Comparison of ENCODE assay signal across 9 cellular contexts in genomic region chr4:95265814-95266740, GRCh38.
"Had no signal": no experiment of that assay in that cellular context is flagged by ENCODE, and none has a peak within 500 bp of the region (broad histone marks: within the 10 kb centered on the region; RNA-seq: fewer than 3 reads in every experiment).

No MANE protein-coding gene starts in this region.

- H3K36me3 ChIP-seq: adrenal gland, ovary, tibial artery had no signal

- DNase-seq: activated CD4-positive, alpha-beta T cell treated with anti-CD3 and anti-CD28 coated beads for 48 hours; activated naive CD4-positive, alpha-beta T cell treated with anti-CD3 and anti-CD28 coated beads for 36 hours; adrenal gland; hypothalamus; ovary; tibial artery had no signal

- H3K9me3 ChIP-seq: adrenal gland, ovary, tibial artery had no signal

- H3K4me1 Mint-ChIP-seq: activated T-helper 17 cell treated with anti-CD3 and anti-CD28 coated beads, Interleukin-2, amount 50 U/mL, for 72 hours had no signal

- H3K27ac Mint-ChIP-seq: activated naive CD4-positive, alpha-beta T cell treated with anti-CD3 and anti-CD28 coated beads for 36 hours; activated T-helper 17 cell treated with anti-CD3 and anti-CD28 coated beads, Interleukin-2, amount 50 U/mL, for 72 hours; WTC11 had no signal

- H3K27me3 Mint-ChIP-seq: activated T-helper 17 cell treated with anti-CD3 and anti-CD28 coated beads, Interleukin-2, amount 50 U/mL, for 72 hours had no signal

- H3K36me3 Mint-ChIP-seq: WTC11 had no signal

- H3K27me3 ChIP-seq: adrenal gland, ovary, tibial artery had no signal

- H3K4me1 ChIP-seq: adrenal gland had no signal

- H3K9me3 Mint-ChIP-seq: activated naive CD4-positive, alpha-beta T cell treated with anti-CD3 and anti-CD28 coated beads for 36 hours; activated T-helper 17 cell treated with anti-CD3 and anti-CD28 coated beads, Interleukin-2, amount 50 U/mL, for 72 hours; WTC11 had no signal

- H3K4me3 ChIP-seq: adrenal gland, ovary, skin epidermis, tibial artery had no signal

- H3K4me3 Mint-ChIP-seq: activated naive CD4-positive, alpha-beta T cell treated with anti-CD3 and anti-CD28 coated beads for 36 hours; activated T-helper 17 cell treated with anti-CD3 and anti-CD28 coated beads, Interleukin-2, amount 50 U/mL, for 72 hours; WTC11 had no signal

- ATAC-seq: activated T-helper 17 cell treated with anti-CD3 and anti-CD28 coated beads, Interleukin-2, amount 50 U/mL, for 72 hours; WTC11 had no signal

- H3K27ac ChIP-seq: adrenal gland, ovary, skin epidermis, tibial artery had no signal
